In genomic region chr4:186915816-186916215, GRCh38 we compare ENCODE assay signal across 25 cellular contexts.
DNase-seq lines count a peak whose midpoint lies in the region; ATAC-seq and TF ChIP-seq lines count a peak whose summit lies in the region.
"Had no signal": no experiment of that assay in that cellular context is flagged by ENCODE, and none has a peak within 500 bp of the region (broad histone marks: within the 10 kb centered on the region; RNA-seq: fewer than 3 reads in every experiment).

No MANE protein-coding gene starts in this region.

- no peak overlapping the region for H3K14ac ChIP-seq in IMR-90 (replicated peaks; ENCODE audit: low read depth, low read length)

- H3K4me3 Mint-ChIP-seq in progenitor cell of endocrine pancreas (ENCODE audit: low read depth): no peak overlapping the region

- no peaks in the 10 kb centered on the region for H4K20me1 ChIP-seq in IMR-90 (ENCODE audit: insufficient read depth, low read length)

- no peaks in the 10 kb centered on the region for H3K27me3 Mint-ChIP-seq in progenitor cell of endocrine pancreas

- no CpG with 5 or more reads among the region's 4 CpGs for WGBS in IMR-90 (ENCODE audit: extremely low coverage in 2 of 2, insufficient read length in 1 of 2), 2 experiments
- WGBS in testis, 2 donors: 91 to 92% methylated on average over 4 of the region's 4 CpGs

- no peaks in the 10 kb centered on the region for H3K36me3 ChIP-seq in IMR-90 (ENCODE audit: control insufficient read depth, insufficient read depth, low read length)
- H3K36me3 ChIP-seq in testis (ENCODE audit: low read depth, missing control alignments): no peaks in the 10 kb centered on the region
- H3K36me3 ChIP-seq: MG63, SJCRH30 had no signal

- H3K4me1 Mint-ChIP-seq in progenitor cell of endocrine pancreas (ENCODE audit: low read depth): no peaks in the 10 kb centered on the region

- DNase-seq in A172 (ENCODE audit: low spot score) (peak; percentile 21), IMR-90 (no peak), epithelial cell of proximal tubule (ENCODE audit: low read depth) (peak; percentile 72), kidney tubule cell (ENCODE audit: low spot score) (peak; percentile 78), progenitor cell of endocrine pancreas (ENCODE audit: low spot score, unreplicated experiment) (no peak), testis (no peak), SK-N-DZ (ENCODE audit: low spot score) (no peak)
- DNase-seq in stimulated activated naive CD4-positive, alpha-beta T cell (lab: John Stamatoyannopoulos, UW): no peak
- DNase-seq: 8988T, Calu3, DMS153, DND-41, GOT3, HCEC 1CT, MG63, NCI-H1417, NCI-H1694 treated with DMSO at 0.1 percent for 48 hours, NCI-H2081, NCI-H2227 treated with DMSO at 0.1 percent for 48 hours, NCI-H526 treated with DMSO at 0.1 percent for 48 hours, PC-9, SJCRH30 had no signal

- no peak overlapping the region for H2AK5ac ChIP-seq in IMR-90 (ENCODE audit: low read depth, low read length)

- in situ Hi-C loops in IMR-90 (cut with MboI; ENCODE audit: low sequenced_read_pairs): no loop called here

- no peak overlapping the region for H3K27ac Mint-ChIP-seq in progenitor cell of endocrine pancreas

- H3K9me3 ChIP-seq in IMR-90 (ENCODE audit: control insufficient read depth, insufficient read depth, low read length): no peaks in the 10 kb centered on the region
- no peaks in the 10 kb centered on the region for H3K9me3 ChIP-seq in testis
- H3K9me3 ChIP-seq: MG63, SJCRH30 had no signal

- dilution Hi-C loops in IMR-90 (cut with HindIII; ENCODE audit: low sequenced_read_pairs, unreplicated experiment): no loop called here

- TF ChIP-seq RAD21 in IMR-90 (IDR thresholded peaks at IDR 0.05; ENCODE audit: low read length): no peak

- no peak overlapping the region for H3K27ac ChIP-seq in IMR-90 (ENCODE audit: insufficient read depth, low read length)
- H3K27ac ChIP-seq in testis: no peak overlapping the region
- H3K27ac ChIP-seq: PC-9, SJCRH30 had no signal

- no peaks in the 10 kb centered on the region for H3K36me3 Mint-ChIP-seq in progenitor cell of endocrine pancreas (ENCODE audit: insufficient read depth)

- intact Hi-C loops in IMR-90 (cut with micrococcal nuclease) (no loop called here), testis (cut with DNase I; ENCODE audit: low total_unique reads) (no loop called here)

- CTCF ChIA-PET in IMR-90 (lab: Yijun Ruan, JAX): no interaction called here

- H3K9me1 ChIP-seq in IMR-90 (ENCODE audit: insufficient read depth, low read length): no peaks in the 10 kb centered on the region

- H3K56ac ChIP-seq in IMR-90 (ENCODE audit: extremely low read depth, insufficient read depth, low read length): no peak overlapping the region

- H4K91ac ChIP-seq in IMR-90 (ENCODE audit: insufficient read depth, low read depth, low read length): no peak overlapping the region

- TF ChIP-seq CTCF in IMR-90 (conservative IDR thresholded peaks at IDR 0.05; ENCODE audit: low read depth, low read length) (no peak), epithelial cell of proximal tubule (conservative IDR thresholded peaks at IDR 0.05; ENCODE audit: low read depth, low read length) (no peak), progenitor cell of endocrine pancreas (IDR thresholded peaks at IDR 0.05; ENCODE audit: unreplicated experiment) (no peak), testis (IDR thresholded peaks at IDR 0.05) (no peak)

- H4K5ac ChIP-seq in IMR-90 (ENCODE audit: low read depth, low read length): no peak overlapping the region

- no peaks in the 10 kb centered on the region for H3K27me3 ChIP-seq in IMR-90 (ENCODE audit: control insufficient read depth, insufficient read depth, low read length)
- no peaks in the 10 kb centered on the region for H3K27me3 ChIP-seq in testis
- H3K27me3 ChIP-seq: MG63, SJCRH30 had no signal

- H2BK15ac ChIP-seq in IMR-90 (ENCODE audit: low read depth, low read length): no peak overlapping the region

- H3K4me1 ChIP-seq in IMR-90 (ENCODE audit: control insufficient read depth, insufficient read depth, low read length): peaks cover 5% of the 10 kb centered on the region
- no peaks in the 10 kb centered on the region for H3K4me1 ChIP-seq in testis

- H3K23ac ChIP-seq in IMR-90 (ENCODE audit: low read depth, low read length): no peak overlapping the region

- no TSS peak for BruUV-seq in IMR-90 (replicated peaks; lab: Mats Ljungman, UMichigan)

- H3K9ac ChIP-seq in IMR-90 (ENCODE audit: low read depth, low read length): no peak overlapping the region

- H2AK9ac ChIP-seq in IMR-90 (replicated peaks; ENCODE audit: low read depth, low read length, poor library complexity): no peak overlapping the region

- H3K4me2 ChIP-seq in IMR-90 (ENCODE audit: low read depth, low read length): no peak overlapping the region
- H3K4me2 ChIP-seq: PC-9 had no signal

- H2BK5ac ChIP-seq in IMR-90 (ENCODE audit: low read depth, low read length, poor library complexity, severe bottlenecking): no peak overlapping the region

- TF ChIP-seq POLR2A in IMR-90 (IDR thresholded peaks at IDR 0.05; ENCODE audit: low read depth, low read length) (no peak), testis (IDR thresholded peaks at IDR 0.05) (no peak)

- H3K79me1 ChIP-seq in IMR-90 (ENCODE audit: low read depth in 1 of 2, low read length in 2 of 2): 0 out of 4 replicates have a peak, but pooled peaks cover 0 to 3% of the 10 kb centered on the region in 2 experiments

- H2BK120ac ChIP-seq in IMR-90 (ENCODE audit: low read depth, low read length): no peak overlapping the region

- no peak overlapping the region for H3K18ac ChIP-seq in IMR-90 (ENCODE audit: low read depth, low read length)

- H3K4ac ChIP-seq in IMR-90 (ENCODE audit: low read depth, low read length): 0 out of 2 replicates have a peak overlapping the region, but pooled peaks have one; percentile 10

- peaks cover 6% of the 10 kb centered on the region for H3K9me3 Mint-ChIP-seq in progenitor cell of endocrine pancreas (ENCODE audit: low read depth)

- H3K4me3 ChIP-seq in IMR-90 (ENCODE audit: insufficient read depth, low read depth, low read length) (no peak overlapping the region), epithelial cell of proximal tubule (ENCODE audit: low read depth, low read length) (no peak overlapping the region), testis (no peak overlapping the region)
- H3K4me3 ChIP-seq: K562, MG63, PC-9, SJCRH30 had no signal

- POLR2A ChIA-PET in IMR-90 (lab: Charles Lee; ENCODE audit: unreplicated experiment): no interaction called here

- H2AFZ ChIP-seq in IMR-90 (replicated peaks; ENCODE audit: low read length, poor library complexity): no peak overlapping the region
- H2AFZ ChIP-seq: PC-9 had no signal

- ATAC-seq in IMR-90 (ENCODE audit: low read depth): no peak
- ATAC-seq: HepG2, K562, Right ventricle myocardium inferior had no signal

- no peak overlapping the region for H4K8ac ChIP-seq in IMR-90 (ENCODE audit: low read depth in 2 of 2, low read length in 2 of 2)

- no peak overlapping the region for H2BK20ac ChIP-seq in IMR-90 (ENCODE audit: low read depth, low read length)

TF ChIP-seq in IMR-90, 13 proteins besides CTCF, POLR2A, EP300 and RAD21:
- TF ChIP-seq CHD1 (IDR thresholded peaks at IDR 0.05; ENCODE audit: low read depth, low read length) (no peak), MAZ (IDR thresholded peaks at IDR 0.05; ENCODE audit: borderline replicate concordance, low read depth, low read length) (no peak), MAFK (IDR thresholded peaks at IDR 0.05; ENCODE audit: low read depth, low read length) (no peak), RCOR1 (IDR thresholded peaks at IDR 0.05; ENCODE audit: insufficient replicate concordance, low read length) (no peak), BHLHE40 (IDR thresholded peaks at IDR 0.05; ENCODE audit: low read depth, low read length) (no peak), SMC3 (IDR thresholded peaks at IDR 0.05; ENCODE audit: low read depth, low read length) (no peak), RFX5 (IDR thresholded peaks at IDR 0.05; ENCODE audit: low read depth, low read length) (no peak), USF2 (IDR thresholded peaks at IDR 0.05; ENCODE audit: low read depth, low read length) (no peak), CEBPB (IDR thresholded peaks at IDR 0.05; ENCODE audit: low read depth, low read length) (no peak), MXI1 (IDR thresholded peaks at IDR 0.05; ENCODE audit: borderline replicate concordance, low read depth, low read length) (no peak), ELK1 (IDR thresholded peaks at IDR 0.05; ENCODE audit: borderline replicate concordance, low read depth, low read length) (no peak), NFE2L2 (IDR thresholded peaks at IDR 0.05; ENCODE audit: low read depth, low read length) (no peak)

Comparison
In these comparisons a context has a peak if more than half of its experiments do, and no peak if none do; other contexts are left out.
1. DNase-seq: peak in A172 (single experiment), epithelial cell of proximal tubule (single experiment) and kidney tubule cell (single experiment); none in IMR-90 (single experiment), progenitor cell of endocrine pancreas (single experiment), testis (single experiment), stimulated activated naive CD4-positive, alpha-beta T cell (0 of 6) and SK-N-DZ (single experiment).